Comparison of ENCODE assay signal across 19 cellular contexts in genomic region chr9:98316445-98317133, GRCh38.
DNase-seq lines count a peak whose midpoint lies in the region; ATAC-seq, FAIRE-seq and TF ChIP-seq lines count a peak whose summit lies in the region.
"Had no signal": no experiment of that assay in that cellular context is flagged by ENCODE, and none has a peak within 500 bp of the region (broad histone marks: within the 10 kb centered on the region; RNA-seq: fewer than 3 reads in every experiment).

No MANE protein-coding gene starts in this region.

- CTCF ChIA-PET in K562 (lab: Yijun Ruan, JAX; ENCODE audit: low intra/inter-chr PET ratio) (interaction anchor here (0.5 to 0.7 kb wide), 2 partner anchors 50 to 459 kb away, joined by 3 to 4 read pairs; no protein-coding TSS in a partner anchor), A673 (lab: Charles Lee) (interaction anchor here (0.5 to 0.8 kb wide), 4 partner anchors 9 to 459 kb away, joined by 3 to 4 read pairs (median 3); no protein-coding TSS in a partner anchor)

- H3K9me3 Mint-ChIP-seq in neural crest cell = no peaks in the 10 kb centered on the region
- H3K9me3 Mint-ChIP-seq: CD4-positive, alpha-beta T cell had no signal

- no peaks in the 10 kb centered on the region for H3K36me3 ChIP-seq in K562 (ENCODE audit: control insufficient read depth, insufficient read depth, low read length)
- no peaks in the 10 kb centered on the region for H3K36me3 ChIP-seq in A673 (ENCODE audit: insufficient read depth, low read length, poor library complexity, severe bottlenecking)
- H3K36me3 ChIP-seq in thyroid gland = no peaks in the 10 kb centered on the region
- H3K36me3 ChIP-seq: SJSA1 had no signal

- H3K9me3 ChIP-seq in K562 (replicated peaks; ENCODE audit: control insufficient read depth, insufficient read depth, low read depth, low read length) (no peaks in the 10 kb centered on the region), A673 (ENCODE audit: low read depth, low read length, poor library complexity, severe bottlenecking) (no peaks in the 10 kb centered on the region), thyroid gland (no peaks in the 10 kb centered on the region)
- H3K9me3 ChIP-seq: SJSA1 had no signal

- intact Hi-C loops in K562 (cut with micrococcal nuclease) = loop anchor here (2.0 to 10.0 kb wide), 4 partner anchors 48 to 258 kb away; no protein-coding TSS in a partner anchor
- intact Hi-C loops in A673 (cut with micrococcal nuclease; ENCODE audit: unreplicated experiment) = loop anchor here (5.0 kb wide), 1 partner anchor 476 kb away; no protein-coding TSS in a partner anchor
- intact Hi-C loops in thyroid gland (cut with DNase I) = loop anchor here (5.0 to 10.0 kb wide), 3 partner anchors 248 to 468 kb away; partner anchors contain the start of gene GABBR2

- no peaks in the 10 kb centered on the region for H3K79me2 ChIP-seq in K562 (ENCODE audit: control insufficient read depth, insufficient read depth, low read length)

- TF ChIP-seq CTCF in K562 (IDR thresholded peaks at IDR 0.05 in 2 of 3, conservative IDR thresholded peaks at IDR 0.05 in 1 of 3; ENCODE audit: insufficient read depth in 2 of 3, low read depth in 1 of 3, low read length in 3 of 3) = no peak
- TF ChIP-seq CTCF in neural crest cell (conservative IDR thresholded peaks at IDR 0.05) = no peak
- no peak for TF ChIP-seq CTCF in A673 (conservative IDR thresholded peaks at IDR 0.05; ENCODE audit: low read depth, low read length)
- no peak for TF ChIP-seq CTCF in GM13976 (IDR thresholded peaks at IDR 0.05; ENCODE audit: borderline replicate concordance, control extremely low read depth, extremely low read depth, insufficient read depth, missing control alignments)
- TF ChIP-seq CTCF in thyroid gland (IDR thresholded peaks at IDR 0.05) = no peak

- BruUV-seq in K562 (replicated peaks; lab: Mats Ljungman, UMichigan) = no TSS peak
- BruUV-seq in A673 (replicated peaks; lab: Mats Ljungman, UMichigan) = no TSS peak

- peak overlapping the region; percentile 50 for H3K27ac Mint-ChIP-seq in neural crest cell (ENCODE audit: unreplicated experiment)
- H3K27ac Mint-ChIP-seq: CD4-positive, alpha-beta T cell had no signal

- H3K4me1 ChIP-seq in K562 (replicated peaks in 1 of 2; ENCODE audit: control insufficient read depth in 2 of 2, insufficient read depth in 2 of 2, low read length in 2 of 2) (peaks cover 52 to 60% of the 10 kb centered on the region in 2 experiments), A673 (ENCODE audit: insufficient read depth, low read length, poor library complexity, severe bottlenecking) (no peaks in the 10 kb centered on the region), thyroid gland (no peaks in the 10 kb centered on the region)
- H3K4me1 ChIP-seq: SJSA1 had no signal

- H3K27me3 ChIP-seq in K562 (ENCODE audit: control insufficient read depth in 2 of 2, insufficient read depth in 2 of 2, low read length in 2 of 2) (no peaks in the 10 kb centered on the region), A673 (replicated peaks; ENCODE audit: insufficient read depth, low read depth, low read length, poor library complexity) (no peaks in the 10 kb centered on the region), thyroid gland (no peaks in the 10 kb centered on the region)
- H3K27me3 ChIP-seq: SJSA1 had no signal

- POLR2A ChIA-PET in K562 (lab: Yijun Ruan, JAX) (interaction anchor here (0.6 to 1.0 kb wide), 2 partner anchors 21 to 82 kb away, joined by 3 to 4 read pairs; no protein-coding TSS in a partner anchor), A673 (lab: Charles Lee; ENCODE audit: low non-redundant PET) (no interaction called here)

- no peaks in the 10 kb centered on the region for H3K9me1 ChIP-seq in K562 (ENCODE audit: control insufficient read depth, insufficient read depth, low read length)

- no peak for TF ChIP-seq POLR2A in K562 (conservative IDR thresholded peaks at IDR 0.05)
- TF ChIP-seq POLR2A in thyroid gland (IDR thresholded peaks at IDR 0.05) = no peak

- in situ Hi-C loops in K562 (cut with MboI) = loop anchor here (10.0 to 25.0 kb wide), 2 partner anchors 221 to 458 kb away; no protein-coding TSS in a partner anchor
- in situ Hi-C loops in GM13976 (cut with MboI; ENCODE audit: low sequenced_read_pairs, unreplicated experiment) = loop anchor here (10.0 kb wide), 1 partner anchor 458 kb away; no protein-coding TSS in a partner anchor

- no peaks in the 10 kb centered on the region for H4K20me1 ChIP-seq in K562 (replicated peaks; ENCODE audit: control insufficient read depth, insufficient read depth, low read length)

- WGBS in K562 (ENCODE audit: insufficient coverage, low coverage, missing lambda C conversion rate) = 43% methylated on average over 9 of the region's 9 CpGs
- WGBS in thyroid gland, 2 donors = 88% methylated on average over 9 of the region's 9 CpGs

- H3K4me2 ChIP-seq in K562 (ENCODE audit: insufficient read depth, low read length) = 0 out of 2 replicates have a peak overlapping the region, but pooled peaks have one; percentile 30

- peaks cover 17% of the 10 kb centered on the region for H3K4me1 Mint-ChIP-seq in neural crest cell

- 0 out of 2 replicates have a peak overlapping the region, but pooled peaks have one; percentile 25 for H2AFZ ChIP-seq in K562 (ENCODE audit: low read depth, low read length)

- H3K4me3 Mint-ChIP-seq in neural crest cell = no peak overlapping the region
- H3K4me3 Mint-ChIP-seq: CD4-positive, alpha-beta T cell had no signal

- H3K4me3 ChIP-seq in K562 = no peak overlapping the region
- no peak overlapping the region for H3K4me3 ChIP-seq in A673 (ENCODE audit: low read depth, low read length, poor library complexity, severe bottlenecking)
- no peak overlapping the region for H3K4me3 ChIP-seq in thyroid gland (replicated peaks in 1 of 3)
- H3K4me3 ChIP-seq: SJSA1 had no signal

- H3K36me3 Mint-ChIP-seq in neural crest cell (ENCODE audit: low read depth) = no peaks in the 10 kb centered on the region

- H3K9ac ChIP-seq in K562 (ENCODE audit: insufficient read depth in 1 of 2, low read depth in 2 of 2, low read length in 2 of 2) = peak overlapping the region in 1 of 2 experiments; percentile 70; a peak in 1 of 4 replicates

- peak; percentile 42 for DNase-seq in DMS 273 treated with DMSO at 0.1 percent for 48 hours (lab: John Stamatoyannopoulos, UW)
- DNase-seq in NCI-H524 (lab: John Stamatoyannopoulos, UW) = peak; percentile 84 to 85
- peak; percentile 49 to 63 (median 56) for DNase-seq in K562 (ENCODE audit: extremely low read depth in 1 of 4, low spot score in 3 of 4)
- no peak for DNase-seq in neural crest cell (ENCODE audit: low read depth, low spot score)
- no peak for DNase-seq in A673 (ENCODE audit: low spot score)
- no peak for DNase-seq in GM13976 (ENCODE audit: low spot score)
- no peak for DNase-seq in thyroid gland
- DNase-seq: CD4-positive, alpha-beta T cell; COR-L47; MV-4-11; NCI-H1694; NCI-H2081 treated with DMSO at 0.1 percent for 48 hours; NCI-H774 had no signal

- peak; percentile 20 for ATAC-seq in K562

- no peak overlapping the region for H3K27ac ChIP-seq in K562 (ENCODE audit: extremely low read depth, low read depth, low read length)
- no peak overlapping the region for H3K27ac ChIP-seq in A673 (ENCODE audit: low read depth, low read length, poor library complexity, severe bottlenecking)
- no peak overlapping the region for H3K27ac ChIP-seq in thyroid gland
- H3K27ac ChIP-seq: SJSA1 had no signal

- TF ChIP-seq EP300 in K562 (IDR thresholded peaks at IDR 0.05; ENCODE audit: low read length) = no peak; the same call in 1 of the 2 replicates

- peak; percentile 78 for FAIRE-seq in K562 (lab: Jason Lieb, UNC)
- FAIRE-seq: GM12892, GM18507, GM19239, HTR-8/SVneo, RCC 7860 had no signal

- TF ChIP-seq RAD21 in K562 (CRISPR knock-in tag; conservative IDR thresholded peaks at IDR 0.05 in 1 of 2, IDR thresholded peaks at IDR 0.05 in 1 of 2) = no peak

- H3K27me3 Mint-ChIP-seq in neural crest cell (ENCODE audit: low read depth) = peaks cover 10% of the 10 kb centered on the region
- H3K27me3 Mint-ChIP-seq: CD4-positive, alpha-beta T cell had no signal

TF ChIP-seq in K562, 482 proteins besides CTCF, POLR2A, EP300 and RAD21 (continues in another document):
- no peak for TF ChIP-seq PCBP2 (IDR thresholded peaks at IDR 0.05; ENCODE audit: low read depth, low read length, poor library complexity, severe bottlenecking)
- no peak for TF ChIP-seq ZNF263 (CRISPR knock-in tag; IDR thresholded peaks at IDR 0.05; ENCODE audit: borderline replicate concordance)
- TF ChIP-seq STAG1 (CRISPR knock-in tag; IDR thresholded peaks at IDR 0.05; ENCODE audit: borderline replicate concordance) = no peak
- TF ChIP-seq ZNF347 (CRISPR knock-in tag; IDR thresholded peaks at IDR 0.05; ENCODE audit: low read depth) = no peak
- TF ChIP-seq NR3C1 (CRISPR knock-in tag; IDR thresholded peaks at IDR 0.05) = no peak
- TF ChIP-seq ELF4 (CRISPR knock-in tag; IDR thresholded peaks at IDR 0.05) = no peak

Comparison
In these comparisons a context has a peak if more than half of its experiments do, and no peak if none do; other contexts are left out.
1. DNase-seq: peak in DMS 273 treated with DMSO at 0.1 percent for 48 hours (single experiment), NCI-H524 (2 of 2) and K562 (4 of 4); none in neural crest cell (single experiment), A673 (single experiment), GM13976 (single experiment) and thyroid gland (0 of 2).